18 cellular contexts compared by ENCODE assay signal in genomic region chr5:42666821-42667325, GRCh38.
"Had no signal": no experiment of that assay in that cellular context is flagged by ENCODE, and none has a peak within 500 bp of the region (broad histone marks: within the 10 kb centered on the region; RNA-seq: fewer than 3 reads in every experiment).

No MANE protein-coding gene starts in this region.

- H3K4me3 ChIP-seq: body of pancreas, coronary artery, heart left ventricle had no signal

- ATAC-seq: body of pancreas; foreskin keratinocyte; heart left ventricle; natural killer cell treated with Interleukin-12 subunit alpha and Interleukin-12 subunit beta and Interleukin-15 and Interleukin-18, amount 100 ng/mL, for 72 hours; right cardiac atrium; WTC11 had no signal

- H3K4me1 ChIP-seq: body of pancreas, foreskin keratinocyte, heart left ventricle had no signal

- DNase-seq: activated CD4-positive, alpha-beta memory T cell treated with anti-CD3 and anti-CD28 coated beads, Interleukin-2, amount 10 ng/mL, durations not matched to agents 7 days and 5 days; activated CD4-positive, alpha-beta T cell treated with anti-CD3 and anti-CD28 coated beads for 4 hours; activated naive CD4-positive, alpha-beta T cell treated with anti-CD3 and anti-CD28 coated beads, Interleukin-2, amount 50 U/mL, for 16 hours; activated T-cell treated with anti-CD3 and anti-CD28 coated beads, Interleukin-2, amount 50 U/mL, for 24 hours; body of pancreas; effector memory CD4-positive, alpha-beta T cell; foreskin keratinocyte; heart left ventricle; immature natural killer cell; mesendoderm; nucleus accumbens; right cardiac atrium; small intestine; stimulated activated CD4-positive, alpha-beta T cell treated with anti-CD3 and anti-CD28 coated beads, Interleukin-4, amount 100 ng/mL, for 24 hours; stimulated activated naive CD4-positive, alpha-beta T cell had no signal

- H3K27ac ChIP-seq: body of pancreas, coronary artery, foreskin keratinocyte, heart left ventricle had no signal

- H3K36me3 ChIP-seq: heart left ventricle had no signal

- H3K27me3 ChIP-seq: body of pancreas, foreskin keratinocyte, heart left ventricle had no signal
